ENCODE assay signal across 1 cellular context in genomic region chr5:150582281-150582791, GRCh38.
A peak's percentile ranks its signal among the peaks of the same experiment; 100 is the strongest.
TF ChIP-seq lines count a peak whose summit lies in the region.

No MANE protein-coding gene starts in this region.

TF ChIP-seq in GM12878, 131 proteins besides CTCF, POLR2A, EP300 and RAD21:
- TF ChIP-seq ATF3 (IDR thresholded peaks at IDR 0.05; ENCODE audit: borderline replicate concordance, extremely low read depth, low read depth, low read length): no peak
- 0 out of 2 replicates have a peak, but pooled peaks have one; percentile 21 for TF ChIP-seq IKZF1 (conservative IDR thresholded peaks at IDR 0.05)
